Comparison of ENCODE assay signal across 12 cellular contexts in genomic region chr6:35311390-35312075, GRCh38.
DNase-seq lines count a peak whose midpoint lies in the region; ATAC-seq, FAIRE-seq and TF ChIP-seq lines count a peak whose summit lies in the region.
"Had no signal": no experiment of that assay in that cellular context is flagged by ENCODE, and none has a peak within 500 bp of the region (broad histone marks: within the 10 kb centered on the region; RNA-seq: fewer than 3 reads in every experiment).

No MANE protein-coding gene starts in this region.

- peak; percentile 53 for ATAC-seq in GM21423 (IDR thresholded peaks at IDR 0.05; ENCODE audit: unreplicated experiment)
- peak; percentile 90 for ATAC-seq in central memory CD8-positive, alpha-beta T cell (replicated peaks; ENCODE audit: extremely low read depth, poor library complexity, severe bottlenecking)
- ATAC-seq: left lobe of liver had no signal

- no peak for TF ChIP-seq CTCF in WERI-Rb-1 (IDR thresholded peaks at IDR 0.05; ENCODE audit: low read depth, low read length)

- H3K4me1 Mint-ChIP-seq in central memory CD8-positive, alpha-beta T cell, result peaks cover 92% of the 10 kb centered on the region

- H3K27me3 ChIP-seq in WERI-Rb-1 (ENCODE audit: insufficient read depth, low read depth, severe bottlenecking), result no peaks in the 10 kb centered on the region

- H3K36me3 ChIP-seq in WERI-Rb-1, result no peaks in the 10 kb centered on the region

- no peaks in the 10 kb centered on the region for H3K9me3 Mint-ChIP-seq in central memory CD8-positive, alpha-beta T cell

- peak overlapping the region; percentile 93 for H3K27ac Mint-ChIP-seq in central memory CD8-positive, alpha-beta T cell (ENCODE audit: low read depth)

- H3K4me3 Mint-ChIP-seq in central memory CD8-positive, alpha-beta T cell, result peak overlapping the region; percentile 75

- no peak overlapping the region for H3K4me3 ChIP-seq in WERI-Rb-1 (ENCODE audit: low read depth, low read length)

- no peak overlapping the region for H3K27ac ChIP-seq in WERI-Rb-1
- H3K27ac ChIP-seq: KMS-11, VCaP had no signal

- FAIRE-seq in HTR-8/SVneo (lab: Jason Lieb, UNC), result no peak
- FAIRE-seq: H1 had no signal

- H3K36me3 Mint-ChIP-seq in central memory CD8-positive, alpha-beta T cell (ENCODE audit: insufficient read depth), result peaks cover 59% of the 10 kb centered on the region

- peak; percentile 72 for DNase-seq in UCSD-AML1 (lab: John Stamatoyannopoulos, UW; ENCODE audit: unreplicated experiment)
- DNase-seq in central memory CD8-positive, alpha-beta T cell (ENCODE audit: low spot score in 2 of 2), result peak in 1 of 2 donors; percentile 35
- DNase-seq in stimulated activated CD4-positive, alpha-beta T cell treated with anti-CD3 and anti-CD28 coated beads, Interleukin-4, amount 100 ng/mL, for 4 hours, result peak; percentile 29 to 48
- no peak for DNase-seq in WERI-Rb-1
- DNase-seq in HTR-8/SVneo (ENCODE audit: insufficient read length, low spot score), result no peak
- DNase-seq in DMS 273 (lab: John Stamatoyannopoulos, UW; ENCODE audit: unreplicated experiment), result no peak
- DNase-seq in NCI-H510A treated with DMSO at 0.1 percent for 48 hours (lab: John Stamatoyannopoulos, UW), result no peak

- H3K27me3 Mint-ChIP-seq in central memory CD8-positive, alpha-beta T cell, result no peaks in the 10 kb centered on the region

- H3K9me3 ChIP-seq in WERI-Rb-1 (ENCODE audit: severe bottlenecking), result peaks cover 2% of the 10 kb centered on the region

Comparison
In these comparisons a context has a peak if more than half of its experiments do, and no peak if none do; other contexts are left out.
1. DNase-seq: peak in UCSD-AML1 (single experiment) and stimulated activated CD4-positive, alpha-beta T cell treated with anti-CD3 and anti-CD28 coated beads, Interleukin-4, amount 100 ng/mL, for 4 hours (2 of 2); none in WERI-Rb-1 (single experiment), HTR-8/SVneo (single experiment), DMS 273 (single experiment) and NCI-H510A treated with DMSO at 0.1 percent for 48 hours (single experiment).